ENCODE assay signal across 8 cellular contexts in the genomic region with DNA sequence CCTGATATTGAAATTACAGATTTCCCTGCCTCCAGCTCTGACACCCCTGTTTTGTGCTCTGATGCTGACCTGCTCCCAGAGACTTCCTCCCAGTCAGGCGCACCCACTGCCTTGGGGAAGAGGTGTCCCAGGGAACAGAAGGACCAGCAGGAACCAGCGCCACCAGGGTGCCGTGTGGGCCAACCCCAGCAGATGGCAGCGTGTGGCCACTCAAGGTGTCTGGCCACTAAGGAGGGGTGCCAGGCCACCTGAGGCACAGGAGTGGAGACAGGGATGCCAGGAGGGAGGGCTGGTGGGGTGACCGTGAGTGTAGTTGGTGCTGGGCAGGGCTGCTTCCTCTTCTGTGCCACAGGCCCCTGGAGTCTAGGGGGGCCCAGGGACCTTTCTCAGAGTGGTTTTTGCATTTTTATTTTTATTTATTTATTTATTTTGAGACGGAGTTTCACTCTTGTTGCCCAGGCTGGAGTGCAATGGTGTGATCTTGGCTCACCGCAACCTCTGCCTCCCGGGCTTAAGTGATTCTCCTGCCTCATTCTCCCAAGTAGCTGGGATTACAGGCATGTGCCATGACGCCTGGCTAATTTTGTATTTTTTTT. TPM values are rescaled to one million over a fixed set of nuclear protein-coding genes. Genes with fewer than 3 reads are reported as not detected.
DNase-seq lines count a peak whose midpoint lies in the region; ATAC-seq and TF ChIP-seq lines count a peak whose summit lies in the region.

No MANE protein-coding gene starts in this region.

- intact Hi-C loops in OCI-LY7 (cut with micrococcal nuclease; ENCODE audit: unreplicated experiment): loop anchor here (1.0 kb wide), 3 partner anchors 27 to 67 kb away; no protein-coding TSS in a partner anchor
- intact Hi-C loops in activated T-helper 1 cell treated with anti-CD3 and anti-CD28 coated beads, Interleukin-12 subunit alpha, Interleukin-12 subunit beta, Interleukin-2, Interleukin-4 antibody, amounts not matched to agents 30 ng/mL and 10 ng/mL and 1 ng/mL, durations not matched to agents 14 hours and 24 hours and 36 hours (cut with micrococcal nuclease): loop anchor here (1.0 kb wide), 2 partner anchors 27 to 67 kb away; no protein-coding TSS in a partner anchor
- intact Hi-C loops in head of caudate nucleus (cut with DNase I): no loop called here

- H3K9me3 ChIP-seq in OCI-LY7 (ENCODE audit: low read length): no peaks in the 10 kb centered on the region

- H3K9me2 ChIP-seq in OCI-LY7 (ENCODE audit: insufficient read depth, low read length): no peaks in the 10 kb centered on the region

- TF ChIP-seq CTCF in OCI-LY7 (conservative IDR thresholded peaks at IDR 0.05; ENCODE audit: low read length): peak; percentile 81

- peaks cover 29% of the 10 kb centered on the region for H3K4me1 Mint-ChIP-seq in activated T-helper 1 cell treated with anti-CD3 and anti-CD28 coated beads, Interleukin-12 subunit alpha, Interleukin-12 subunit beta, Interleukin-2, Interleukin-4 antibody, amounts not matched to agents 30 ng/mL and 10 ng/mL and 1 ng/mL, durations not matched to agents 14 hours and 24 hours and 36 hours (ENCODE audit: low read depth)

- POLR2A ChIA-PET in HEK293T (lab: Yijun Ruan, JAX) (no interaction called here), OCI-LY7 (lab: Charles Lee) (interaction anchor here (0.7 to 4.9 kb wide), 6 partner anchors 10 to 1738 kb away, joined by 3 to 35 read pairs (median 4); no protein-coding TSS in a partner anchor)

- ATAC-seq in HG02938 (IDR thresholded peaks at IDR 0.05; ENCODE audit: unreplicated experiment) (no peak), GM19452 (IDR thresholded peaks at IDR 0.05; ENCODE audit: unreplicated experiment) (no peak)

- no peak overlapping the region for H3K27ac Mint-ChIP-seq in activated T-helper 1 cell treated with anti-CD3 and anti-CD28 coated beads, Interleukin-12 subunit alpha, Interleukin-12 subunit beta, Interleukin-2, Interleukin-4 antibody, amounts not matched to agents 30 ng/mL and 10 ng/mL and 1 ng/mL, durations not matched to agents 14 hours and 24 hours and 36 hours

- H2AFZ ChIP-seq in OCI-LY7 (ENCODE audit: low read length): peak overlapping the region; percentile 64

- CTCF ChIA-PET in HEK293T (lab: Yijun Ruan, JAX): interaction anchor here (0.7 to 2.0 kb wide), 5 partner anchors 24 to 119 kb away, joined by 3 to 9 read pairs (median 4); no protein-coding TSS in a partner anchor
- CTCF ChIA-PET in OCI-LY7 (lab: Charles Lee; ENCODE audit: unreplicated experiment): interaction anchor here (1.5 kb wide), 1 partner anchor 23 kb away, joined by 6 read pairs; no protein-coding TSS in a partner anchor

- no TSS peak for BruUV-seq in OCI-LY7 (replicated peaks; lab: Mats Ljungman, UMichigan)

- H3K4me1 ChIP-seq in OCI-LY7 (ENCODE audit: insufficient read depth, low read length, poor library complexity, severe bottlenecking): peaks cover 26% of the 10 kb centered on the region

- H3K4me2 ChIP-seq in OCI-LY7 (ENCODE audit: low read length): peak overlapping the region; percentile 23; the same call in 1 of the 2 replicates

- no peak overlapping the region for H3K4me3 Mint-ChIP-seq in activated T-helper 1 cell treated with anti-CD3 and anti-CD28 coated beads, Interleukin-12 subunit alpha, Interleukin-12 subunit beta, Interleukin-2, Interleukin-4 antibody, amounts not matched to agents 30 ng/mL and 10 ng/mL and 1 ng/mL, durations not matched to agents 14 hours and 24 hours and 36 hours

- no peaks in the 10 kb centered on the region for H3K79me2 ChIP-seq in OCI-LY7 (ENCODE audit: insufficient read depth, low read depth, low read length)

- no peak overlapping the region for H3K27ac ChIP-seq in OCI-LY7 (ENCODE audit: low read depth, low read length, poor library complexity, severe bottlenecking)

- no peaks in the 10 kb centered on the region for H4K20me1 ChIP-seq in OCI-LY7 (ENCODE audit: insufficient read depth, low read length)

- DNase-seq in DMS53 treated with DMSO at 0.1 percent for 48 hours (lab: John Stamatoyannopoulos, UW; ENCODE audit: unreplicated experiment) (peak; percentile 8), HEK293T (ENCODE audit: extremely low spot score) (peak; percentile 62), OCI-LY7 (ENCODE audit: low spot score) (peak; percentile 81), head of caudate nucleus (peak in 40 of 42 donors; percentile 22 to 83 (median 54)), retina (peak; percentile 59)
- peak; percentile 54 for DNase-seq in activated T-helper 1 cell treated with anti-CD3 and anti-CD28 coated beads, Interleukin-12 subunit alpha, Interleukin-12 subunit beta, Interleukin-2, Interleukin-4 antibody, amounts not matched to agents 30 ng/mL and 10 ng/mL and 1 ng/mL, durations not matched to agents 14 hours and 24 hours and 36 hours (ENCODE audit: low spot score)

- no peaks in the 10 kb centered on the region for H3K36me3 Mint-ChIP-seq in activated T-helper 1 cell treated with anti-CD3 and anti-CD28 coated beads, Interleukin-12 subunit alpha, Interleukin-12 subunit beta, Interleukin-2, Interleukin-4 antibody, amounts not matched to agents 30 ng/mL and 10 ng/mL and 1 ng/mL, durations not matched to agents 14 hours and 24 hours and 36 hours (ENCODE audit: low read depth)

- no peaks in the 10 kb centered on the region for H3K36me3 ChIP-seq in OCI-LY7 (ENCODE audit: insufficient read depth, low read length)

- H3K4me3 ChIP-seq in OCI-LY7 (ENCODE audit: low read depth, low read length, poor library complexity, severe bottlenecking): no peak overlapping the region

- no peaks in the 10 kb centered on the region for H3K27me3 Mint-ChIP-seq in activated T-helper 1 cell treated with anti-CD3 and anti-CD28 coated beads, Interleukin-12 subunit alpha, Interleukin-12 subunit beta, Interleukin-2, Interleukin-4 antibody, amounts not matched to agents 30 ng/mL and 10 ng/mL and 1 ng/mL, durations not matched to agents 14 hours and 24 hours and 36 hours (ENCODE audit: insufficient read depth)

- H3K9me3 Mint-ChIP-seq in activated T-helper 1 cell treated with anti-CD3 and anti-CD28 coated beads, Interleukin-12 subunit alpha, Interleukin-12 subunit beta, Interleukin-2, Interleukin-4 antibody, amounts not matched to agents 30 ng/mL and 10 ng/mL and 1 ng/mL, durations not matched to agents 14 hours and 24 hours and 36 hours: no peaks in the 10 kb centered on the region

TF ChIP-seq in HEK293T, 16 proteins besides CTCF, POLR2A, EP300 and RAD21:
- TF ChIP-seq FOXM1 (IDR thresholded peaks at IDR 0.05; ENCODE audit: borderline replicate concordance) (no peak), SP1 (IDR thresholded peaks at IDR 0.05) (no peak), L3MBTL2 (conservative IDR thresholded peaks at IDR 0.05) (no peak), BHLHE40 (IDR thresholded peaks at IDR 0.05; ENCODE audit: borderline replicate concordance) (no peak), SUZ12 (IDR thresholded peaks at IDR 0.05) (no peak), NFRKB (IDR thresholded peaks at IDR 0.05) (no peak), HDGF (IDR thresholded peaks at IDR 0.05; ENCODE audit: borderline replicate concordance) (no peak), ELF4 (IDR thresholded peaks at IDR 0.05) (no peak), TARDBP (IDR thresholded peaks at IDR 0.05) (no peak), CTBP1 (IDR thresholded peaks at IDR 0.05; ENCODE audit: borderline replicate concordance) (no peak), FOXK2 (IDR thresholded peaks at IDR 0.05) (no peak), LEF1 (IDR thresholded peaks at IDR 0.05; ENCODE audit: borderline replicate concordance) (no peak), ARNT (IDR thresholded peaks at IDR 0.05) (no peak), FOXA1 (IDR thresholded peaks at IDR 0.05) (no peak)
- TF ChIP-seq, protein P1, sequence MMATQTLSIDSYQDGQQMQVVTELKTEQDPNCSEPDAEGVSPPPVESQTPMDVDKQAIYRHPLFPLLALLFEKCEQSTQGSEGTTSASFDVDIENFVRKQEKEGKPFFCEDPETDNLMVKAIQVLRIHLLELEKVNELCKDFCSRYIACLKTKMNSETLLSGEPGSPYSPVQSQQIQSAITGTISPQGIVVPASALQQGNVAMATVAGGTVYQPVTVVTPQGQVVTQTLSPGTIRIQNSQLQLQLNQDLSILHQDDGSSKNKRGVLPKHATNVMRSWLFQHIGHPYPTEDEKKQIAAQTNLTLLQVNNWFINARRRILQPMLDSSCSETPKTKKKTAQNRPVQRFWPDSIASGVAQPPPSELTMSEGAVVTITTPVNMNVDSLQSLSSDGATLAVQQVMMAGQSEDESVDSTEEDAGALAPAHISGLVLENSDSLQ (IDR thresholded peaks at IDR 0.05): no peak

RNA-seq across cellular contexts. Expression of a gene that starts 56.0 kb away (rescaled TPM):
- total RNA-seq in OCI-LY7 (2014; rRNA removed; shearing (Covaris generic)): not detected in 2 replicates
- not detected in 2 replicates for total RNA-seq in OCI-LY7 (2022)
- not detected in 2 replicates for total RNA-seq in activated T-helper 1 cell treated with anti-CD3 and anti-CD28 coated beads, Interleukin-12 subunit alpha, Interleukin-12 subunit beta, Interleukin-2, Interleukin-4 antibody, amounts not matched to agents 30 ng/mL and 10 ng/mL and 1 ng/mL, durations not matched to agents 14 hours and 24 hours and 36 hours

RNA-seq across cellular contexts. Expression of a gene that starts 59.6 kb away (rescaled TPM):
- total RNA-seq in OCI-LY7 (2014; rRNA removed; shearing (Covaris generic)): 2,780 and 3,271 TPM in 2 replicates
- 3,053 and 3,088 TPM in 2 replicates for total RNA-seq in OCI-LY7 (2022)
- total RNA-seq in activated T-helper 1 cell treated with anti-CD3 and anti-CD28 coated beads, Interleukin-12 subunit alpha, Interleukin-12 subunit beta, Interleukin-2, Interleukin-4 antibody, amounts not matched to agents 30 ng/mL and 10 ng/mL and 1 ng/mL, durations not matched to agents 14 hours and 24 hours and 36 hours: 2,193 and 2,194 TPM in 2 replicates

Comparison
In these comparisons a context has a peak if more than half of its experiments do, and no peak if none do; other contexts are left out.
1. DNase-seq: peak in every context shown above with its lines; median percentile 81 in OCI-LY7; 62 in HEK293T; 59 in retina; 54 in activated T-helper 1 cell treated with anti-CD3 and anti-CD28 coated beads, Interleukin-12 subunit alpha, Interleukin-12 subunit beta, Interleukin-2, Interleukin-4 antibody, amounts not matched to agents 30 ng/mL and 10 ng/mL and 1 ng/mL, durations not matched to agents 14 hours and 24 hours and 36 hours; 54 in head of caudate nucleus; 8 in DMS53 treated with DMSO at 0.1 percent for 48 hours.